8 cellular contexts compared by ENCODE assay signal in the genomic region with DNA sequence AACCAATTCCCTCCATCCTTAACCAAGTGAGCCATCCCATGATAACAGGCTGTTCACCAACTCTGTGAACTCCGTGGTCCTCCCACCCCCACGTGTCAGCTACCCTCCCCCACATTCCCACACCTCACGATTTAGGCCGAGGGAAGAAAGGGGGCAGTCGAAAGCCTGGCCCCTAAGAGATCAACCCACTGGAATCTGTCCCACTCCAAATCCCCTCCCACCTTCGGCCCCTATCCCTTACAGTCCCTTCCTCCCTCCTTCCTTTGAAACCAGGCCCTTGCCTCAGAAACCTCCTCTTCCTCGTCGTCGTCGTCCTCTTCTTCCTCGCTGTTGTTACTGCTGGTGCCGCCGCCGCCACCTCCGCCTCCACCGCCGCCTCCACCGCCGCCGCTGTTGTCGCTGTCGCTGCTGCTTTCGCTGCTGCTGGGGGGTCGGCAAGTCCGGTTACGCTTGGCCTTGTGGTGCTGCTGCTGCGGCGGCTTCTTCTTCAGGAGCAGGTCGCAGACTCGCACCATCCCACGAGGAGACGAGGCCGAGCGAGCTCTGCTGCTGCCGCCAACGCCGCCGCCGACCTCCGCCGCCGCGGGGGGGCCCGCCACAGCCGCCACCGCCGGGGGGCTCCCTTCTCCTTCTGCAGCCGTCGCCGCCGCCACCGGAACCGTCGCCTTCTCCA. TPM values are rescaled to one million over a fixed set of nuclear protein-coding genes. Genes with fewer than 3 reads are reported as not detected.
DNase-seq lines count a peak whose midpoint lies in the region; ATAC-seq, FAIRE-seq and TF ChIP-seq lines count a peak whose summit lies in the region.

No MANE protein-coding gene starts in this region.

- FAIRE-seq in GM12892 (lab: Jason Lieb, UNC) = peak; percentile 74

- H3K4me3 ChIP-seq in BLaER1 = peak overlapping the region; percentile 79
- H3K4me3 ChIP-seq in iPS-18a (ENCODE audit: low read length) = peak overlapping the region; percentile 96
- peak overlapping the region; percentile 88 for H3K4me3 ChIP-seq in skeletal muscle satellite cell (ENCODE audit: low read length)

- TF ChIP-seq POLR2A in GM12892 (IDR thresholded peaks at IDR 0.05; ENCODE audit: low read depth, low read length) = no peak

- DNase-seq in GM12892 (ENCODE audit: insufficient read length) (no peak), NCI-H2227 treated with DMSO at 0.1 percent for 48 hours (lab: John Stamatoyannopoulos, UW) (peak; percentile 40), astrocyte of the hippocampus (ENCODE audit: low read depth, low spot score) (peak; percentile 57), HK-2 (ENCODE audit: unreplicated experiment) (no peak)

- peak; percentile 31 for ATAC-seq in HG02763 (IDR thresholded peaks at IDR 0.05; ENCODE audit: unreplicated experiment)

- H3K36me3 ChIP-seq in BLaER1 = peaks cover 12% of the 10 kb centered on the region
- peaks cover 5% of the 10 kb centered on the region for H3K36me3 ChIP-seq in iPS-18a (ENCODE audit: control insufficient read depth, low read depth, low read length)
- H3K36me3 ChIP-seq in skeletal muscle satellite cell (ENCODE audit: insufficient read depth, low read length) = peaks cover 6% of the 10 kb centered on the region

- peak overlapping the region; percentile 98 for H3K9ac ChIP-seq in BLaER1
- peak overlapping the region; percentile 79 for H3K9ac ChIP-seq in iPS-18a (ENCODE audit: low read length)
- H3K9ac ChIP-seq in skeletal muscle satellite cell (ENCODE audit: low read depth, low read length) = peak overlapping the region; percentile 95

- H4K20me1 ChIP-seq in BLaER1 = peaks cover 46% of the 10 kb centered on the region

- peaks cover 52% of the 10 kb centered on the region for H3K4me1 ChIP-seq in BLaER1
- peaks cover 16% of the 10 kb centered on the region for H3K4me1 ChIP-seq in iPS-18a (ENCODE audit: control insufficient read depth, low read depth, low read length)
- peaks cover 18% of the 10 kb centered on the region for H3K4me1 ChIP-seq in skeletal muscle satellite cell (ENCODE audit: control insufficient read depth, insufficient read depth, low read length)

- H3K27ac ChIP-seq in BLaER1 = peak overlapping the region; percentile 97
- H3K27ac ChIP-seq in iPS-18a (ENCODE audit: low read length) = peak overlapping the region; percentile 25

- H3K9me3 ChIP-seq in BLaER1 = no peaks in the 10 kb centered on the region
- H3K9me3 ChIP-seq in iPS-18a (ENCODE audit: control insufficient read depth, low read depth, low read length) = no peaks in the 10 kb centered on the region
- no peaks in the 10 kb centered on the region for H3K9me3 ChIP-seq in skeletal muscle satellite cell (replicated peaks; ENCODE audit: low read length)

- no peaks in the 10 kb centered on the region for H3K27me3 ChIP-seq in BLaER1
- H3K27me3 ChIP-seq in iPS-18a (ENCODE audit: control insufficient read depth, insufficient read depth, low read length) = no peaks in the 10 kb centered on the region
- no peaks in the 10 kb centered on the region for H3K27me3 ChIP-seq in skeletal muscle satellite cell (ENCODE audit: control insufficient read depth, insufficient read depth, low read length)

- H3K4me2 ChIP-seq in BLaER1 (peak overlapping the region; percentile 83), skeletal muscle satellite cell (ENCODE audit: low read length) (peak overlapping the region; percentile 82)

RNA-seq across cellular contexts. Expression of a gene that starts 0.5 kb away (rescaled TPM):
- polyA plus RNA-seq in GM12892 (2012; ENCODE audit: missing spikeins) = 20.9 TPM
- 51.5 and 55.3 TPM in 2 replicates for total RNA-seq in skeletal muscle satellite cell (2012; rRNA removed)

Comparison
In these comparisons a context has a peak if more than half of its experiments do, and no peak if none do; other contexts are left out.
1. DNase-seq: peak in NCI-H2227 treated with DMSO at 0.1 percent for 48 hours (single experiment) and astrocyte of the hippocampus (single experiment); none in GM12892 (single experiment) and HK-2 (single experiment).
2. Peak in every context shown above with its lines, with median percentiles within 50 percentile points of each other: H3K4me3 ChIP-seq and H3K9ac ChIP-seq.